Comparison of ENCODE assay signal across 31 cellular contexts in genomic region chr7:84055904-84056615, GRCh38.
DNase-seq lines count a peak whose midpoint lies in the region; FAIRE-seq and TF ChIP-seq lines count a peak whose summit lies in the region.
"Had no signal": no experiment of that assay in that cellular context is flagged by ENCODE, and none has a peak within 500 bp of the region (broad histone marks: within the 10 kb centered on the region; RNA-seq: fewer than 3 reads in every experiment).

No MANE protein-coding gene starts in this region.

- CTCF ChIA-PET in Caco-2 (lab: Charles Lee) = no interaction called here

- H3K4me1 ChIP-seq in Caco-2 (peaks cover 44% of the 10 kb centered on the region), HUES6 (ENCODE audit: control insufficient read depth, insufficient read depth, low read length) (peaks cover 11% of the 10 kb centered on the region), keratinocyte (ENCODE audit: control insufficient read depth, extremely low read depth, insufficient read depth, low read length) (peaks cover 43% of the 10 kb centered on the region), colonic mucosa (no peaks in the 10 kb centered on the region), thyroid gland (no peaks in the 10 kb centered on the region)
- H3K4me1 ChIP-seq: adrenal gland, right atrium auricular region, testis had no signal

- 86 to 93% methylated on average over 2 of the region's 2 CpGs for WGBS in thyroid gland, 2 donors

- peaks cover 7% of the 10 kb centered on the region; the same call in 1 of the 2 replicates for H3K9me3 ChIP-seq in Caco-2
- H3K9me3 ChIP-seq in HUES6 (ENCODE audit: control insufficient read depth, insufficient read depth, low read depth, low read length) = no peaks in the 10 kb centered on the region
- H3K9me3 ChIP-seq in keratinocyte (ENCODE audit: control insufficient read depth, low read depth, low read length) = no peaks in the 10 kb centered on the region
- no peaks in the 10 kb centered on the region for H3K9me3 ChIP-seq in colonic mucosa
- no peaks in the 10 kb centered on the region for H3K9me3 ChIP-seq in thyroid gland
- H3K9me3 ChIP-seq: adrenal gland, right atrium auricular region, testis had no signal

- H4K20me1 ChIP-seq in keratinocyte (ENCODE audit: control insufficient read depth, extremely low read depth, insufficient read depth, low read length) = no peaks in the 10 kb centered on the region

- H3K4me2 ChIP-seq in keratinocyte (ENCODE audit: control insufficient read depth, extremely low read depth, insufficient read depth, low read depth, low read length) = peak overlapping the region; percentile 65

- H3K27ac Mint-ChIP-seq in Caco-2 (ENCODE audit: unreplicated experiment) = peak overlapping the region; percentile 41
- H3K27ac Mint-ChIP-seq: memory B cell, naive B cell had no signal

- H3K9ac ChIP-seq in HUES6 (ENCODE audit: low read length) = no peak overlapping the region
- no peak overlapping the region for H3K9ac ChIP-seq in keratinocyte (ENCODE audit: control insufficient read depth, extremely low read depth, insufficient read depth, low read length)
- peak overlapping the region in 1 of 2 donors; percentile 15 for H3K9ac ChIP-seq in colonic mucosa (ENCODE audit: low read depth in 2 of 2, low read length in 2 of 2)

- no peak for TF ChIP-seq POLR2A in thyroid gland (IDR thresholded peaks at IDR 0.05)

- H3K27me3 ChIP-seq in Caco-2 (replicated peaks; ENCODE audit: control insufficient read depth, insufficient read depth, low read length) (no peaks in the 10 kb centered on the region), HUES6 (ENCODE audit: control insufficient read depth, insufficient read depth, low read length) (no peaks in the 10 kb centered on the region), bronchial epithelial cell (ENCODE audit: control insufficient read depth, insufficient read depth, low read length) (no peaks in the 10 kb centered on the region), keratinocyte (ENCODE audit: control insufficient read depth, extremely low read depth, insufficient read depth, low read length) (no peaks in the 10 kb centered on the region), colonic mucosa (no peaks in the 10 kb centered on the region), thyroid gland (no peaks in the 10 kb centered on the region)
- H3K27me3 ChIP-seq: adrenal gland, brain microvascular endothelial cell, right atrium auricular region, testis had no signal

- H3K36me3 Mint-ChIP-seq in Caco-2 (ENCODE audit: insufficient read depth, unreplicated experiment) = peaks cover 33% of the 10 kb centered on the region
- H3K36me3 Mint-ChIP-seq: memory B cell, naive B cell had no signal

- H3K4me1 Mint-ChIP-seq in Caco-2 (ENCODE audit: low read depth, unreplicated experiment) = peaks cover 16% of the 10 kb centered on the region
- H3K4me1 Mint-ChIP-seq: memory B cell, naive B cell had no signal

- intact Hi-C loops in Caco-2 (cut with micrococcal nuclease; ENCODE audit: unreplicated experiment) = no loop called here
- intact Hi-C loops in colonic mucosa (cut with DNase I) = no loop called here
- intact Hi-C loops in thyroid gland (cut with DNase I) = no loop called here

- H3K4me3 ChIP-seq in Caco-2 (ENCODE audit: low read depth, low read length) (no peak overlapping the region), HUES6 (ENCODE audit: low read depth, low read length) (peak overlapping the region; percentile 53; the same call in 1 of the 2 replicates), bronchial epithelial cell (ENCODE audit: low read depth, low read length) (no peak overlapping the region), keratinocyte (ENCODE audit: control insufficient read depth in 2 of 3, extremely low read depth in 1 of 3, insufficient read depth in 2 of 3, low read depth in 1 of 3, low read length in 3 of 3) (peak overlapping the region in 1 of 3 experiments; percentile 40), colonic mucosa (no peak overlapping the region), thyroid gland (replicated peaks in 1 of 3) (no peak overlapping the region)
- H3K4me3 ChIP-seq: adrenal gland, coronary artery, right atrium auricular region, SK-N-MC, testis had no signal

- H3K9me3 Mint-ChIP-seq in Caco-2 (ENCODE audit: unreplicated experiment) = no peaks in the 10 kb centered on the region
- H3K9me3 Mint-ChIP-seq: memory B cell had no signal

- TF ChIP-seq CTCF in Caco-2 (IDR thresholded peaks at IDR 0.05; ENCODE audit: insufficient read depth in 1 of 2, low read depth in 1 of 2, low read length in 1 of 2, severe bottlenecking in 1 of 2, unreplicated experiment in 1 of 2) (no peak), bronchial epithelial cell (IDR thresholded peaks at IDR 0.05; ENCODE audit: insufficient read depth, low read length, severe bottlenecking) (no peak), keratinocyte (optimal IDR thresholded peaks at IDR 0.05 in 1 of 3, IDR thresholded peaks at IDR 0.05 in 1 of 3, conservative IDR thresholded peaks at IDR 0.05 in 1 of 3; ENCODE audit: extremely low read depth in 1 of 3, insufficient read depth in 2 of 3, low read length in 3 of 3) (no peak), colonic mucosa (IDR thresholded peaks at IDR 0.05) (no peak), thyroid gland (IDR thresholded peaks at IDR 0.05) (no peak)

- no peak for DNase-seq in Caco-2
- DNase-seq in bronchial epithelial cell (ENCODE audit: low read depth) = peak; percentile 89
- DNase-seq in keratinocyte (ENCODE audit: low read depth, low spot score) = no peak
- DNase-seq in colonic mucosa = no peak
- no peak for DNase-seq in islet precursor cell
- DNase-seq in NCI-H345 (lab: John Stamatoyannopoulos, UW) = no peak
- no peak for DNase-seq in thyroid gland
- DNase-seq: activated CD4-positive, alpha-beta T cell treated with anti-CD3 and anti-CD28 coated beads for 4 hours; activated CD8-positive, alpha-beta memory T cell treated with anti-CD3 and anti-CD28 coated beads for 24 hours; activated naive CD4-positive, alpha-beta T cell; activated T-cell treated with anti-CD3 and anti-CD28 coated beads, Interleukin-2, amount 50 U/mL, for 1 hour; adrenal gland; brain microvascular endothelial cell; C1 segment of cervical spinal cord; Karpas-422; left colon; naive B cell; NCI-H1694 treated with DMSO at 0.1 percent for 48 hours; NCI-H2171 treated with DMSO at 0.1 percent for 48 hours; NCI-H524 treated with DMSO at 0.1 percent for 48 hours; stimulated activated CD4-positive, alpha-beta T cell treated with anti-CD3 and anti-CD28 coated beads, Interleukin-4, amount 100 ng/mL, for 24 hours; stimulated activated naive CD4-positive, alpha-beta T cell treated with Interleukin-2 at 50 U/mL for 16 hours; testis had no signal

- no peaks in the 10 kb centered on the region for H3K27me3 Mint-ChIP-seq in Caco-2 (ENCODE audit: insufficient read depth, unreplicated experiment)
- H3K27me3 Mint-ChIP-seq: memory B cell, naive B cell had no signal

- dilution Hi-C loops in keratinocyte (cut with MboI; ENCODE audit: extremely low pct_ligation_motif_present, low sequenced_read_pairs) = no loop called here

- POLR2A ChIA-PET in Caco-2 (lab: Charles Lee) = no interaction called here

- H3K4me3 Mint-ChIP-seq in Caco-2 (ENCODE audit: unreplicated experiment) = no peak overlapping the region
- H3K4me3 Mint-ChIP-seq: memory B cell, naive B cell had no signal

- no peaks in the 10 kb centered on the region for H3K9me1 ChIP-seq in keratinocyte (ENCODE audit: control insufficient read depth, extremely low read depth, insufficient read depth, low read length)

- no peaks in the 10 kb centered on the region for H3K79me2 ChIP-seq in keratinocyte (ENCODE audit: control insufficient read depth, insufficient read depth, low read length)

- no peaks in the 10 kb centered on the region for H3K36me3 ChIP-seq in Caco-2 (ENCODE audit: control insufficient read depth, insufficient read depth, low read length)
- H3K36me3 ChIP-seq in HUES6 (ENCODE audit: control insufficient read depth, insufficient read depth, low read length) = no peaks in the 10 kb centered on the region
- no peaks in the 10 kb centered on the region for H3K36me3 ChIP-seq in bronchial epithelial cell (ENCODE audit: control insufficient read depth, insufficient read depth, low read length)
- H3K36me3 ChIP-seq in keratinocyte (ENCODE audit: control insufficient read depth in 2 of 2, extremely low read depth in 1 of 2, insufficient read depth in 2 of 2, low read length in 2 of 2) = no peaks in the 10 kb centered on the region
- no peaks in the 10 kb centered on the region for H3K36me3 ChIP-seq in colonic mucosa
- H3K36me3 ChIP-seq in thyroid gland = no peaks in the 10 kb centered on the region
- H3K36me3 ChIP-seq: adrenal gland, brain microvascular endothelial cell, right atrium auricular region had no signal

- H3K27ac ChIP-seq in HUES6 (ENCODE audit: low read depth, low read length) (no peak overlapping the region), keratinocyte (ENCODE audit: control insufficient read depth, insufficient read depth, low read length) (peak overlapping the region; percentile 64), colonic mucosa (no peak overlapping the region), thyroid gland (no peak overlapping the region)
- H3K27ac ChIP-seq: adrenal gland, brain microvascular endothelial cell, coronary artery, right atrium auricular region, SK-N-MC, testis had no signal

- H2AFZ ChIP-seq in keratinocyte (ENCODE audit: control insufficient read depth, low read length) = peak overlapping the region; percentile 69

- no peak for FAIRE-seq in bronchial epithelial cell (lab: Jason Lieb, UNC)
- peak; percentile 67 for FAIRE-seq in keratinocyte (lab: Jason Lieb, UNC)
- FAIRE-seq: D721Med, GM12892, GM19239 had no signal

- BruUV-seq in Caco-2 (replicated peaks; lab: Mats Ljungman, UMichigan) = no TSS peak
